8 cellular contexts compared by ENCODE assay signal in the genomic region with DNA sequence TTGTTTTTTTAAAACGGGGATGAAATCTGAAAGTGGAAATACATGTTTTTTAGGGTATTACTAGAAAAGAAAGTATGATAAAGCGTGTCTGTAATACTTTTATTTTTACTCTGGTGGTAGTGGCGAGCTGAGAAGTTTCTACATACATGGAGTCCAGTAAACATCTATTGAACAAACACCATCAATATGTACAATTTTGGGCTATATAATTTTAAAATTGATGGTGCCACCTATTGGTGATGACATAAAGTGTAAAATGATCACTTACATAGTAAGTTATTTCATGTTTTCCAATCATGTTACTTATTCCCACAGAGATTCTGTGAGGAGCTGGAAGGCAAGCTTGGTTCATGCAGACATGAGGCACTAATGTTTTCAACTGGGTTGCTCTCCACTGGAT. TPM values are rescaled to one million over a fixed set of nuclear protein-coding genes. Genes with fewer than 3 reads are reported as not detected.
A peak's percentile ranks its signal among the peaks of the same experiment; 100 is the strongest.
DNase-seq lines count a peak whose midpoint lies in the region; ATAC-seq and TF ChIP-seq lines count a peak whose summit lies in the region.

No MANE protein-coding gene starts in this region.

- peak; percentile 52 for DNase-seq in CD1c-positive myeloid dendritic cell (ENCODE audit: extremely low spot score)
- no peak for DNase-seq in SK-N-MC (ENCODE audit: low read depth, low spot score)
- peak; percentile 39 for DNase-seq in fibroblast of villous mesenchyme (ENCODE audit: low read depth)
- no peak for DNase-seq in spleen
- no peak for DNase-seq in NCI-H2196 treated with DMSO at 0.1 percent for 48 hours (lab: John Stamatoyannopoulos, UW; ENCODE audit: unreplicated experiment)
- DNase-seq in stimulated activated CD4-positive, alpha-beta T cell treated with anti-CD3 and anti-CD28 coated beads, Interleukin-2, amount 100 ng/mL, for 48 hours: no peak
- DNase-seq in activated CD8-positive, alpha-beta memory T cell treated with anti-CD3 and anti-CD28 coated beads, Interleukin-2, amount 50 U/mL, for 48 hours: no peak

- H3K27me3 ChIP-seq in spleen (replicated peaks in 1 of 7): no peaks in the 10 kb centered on the region

- no peak for TF ChIP-seq POLR2A in spleen (IDR thresholded peaks at IDR 0.05)

- H3K36me3 ChIP-seq in SK-N-MC (ENCODE audit: insufficient read depth, low read length) (no peaks in the 10 kb centered on the region), spleen (no peaks in the 10 kb centered on the region)

- H3K9ac ChIP-seq in SK-N-MC (ENCODE audit: insufficient read length): no peak overlapping the region

- TF ChIP-seq CTCF in fibroblast of villous mesenchyme (IDR thresholded peaks at IDR 0.05; ENCODE audit: insufficient read depth, low read depth, low read length): peak; percentile 23
- peak in 9 of 11 experiments; percentile 19 to 50 (median 45) for TF ChIP-seq CTCF in spleen (IDR thresholded peaks at IDR 0.05 in 8 of 11, conservative IDR thresholded peaks at IDR 0.05 in 3 of 11)

- peaks cover 0 to 12% (median 6%) of the 10 kb centered on the region in 6 donors for H3K4me1 ChIP-seq in spleen

- intact Hi-C loops in spleen (cut with DNase I; ENCODE audit: low total_unique reads): loop anchor here (10.0 kb wide), 1 partner anchor 131 kb away; no protein-coding TSS in a partner anchor

- ATAC-seq in GM21786 (IDR thresholded peaks at IDR 0.05; ENCODE audit: unreplicated experiment): peak; percentile 56

- peak overlapping the region; percentile 93 for H3K27ac ChIP-seq in SK-N-MC
- H3K27ac ChIP-seq in spleen: no peak overlapping the region

- H3K4me3 ChIP-seq in SK-N-MC (peak overlapping the region; percentile 75), fibroblast of villous mesenchyme (ENCODE audit: low read depth, low read length) (no peak overlapping the region), spleen (no peak overlapping the region)

- WGBS in spleen, 5 donors: 46 to 52% (median 46%) methylated on average over 3 of the region's 3 CpGs

- H3K9me3 ChIP-seq in SK-N-MC (ENCODE audit: low read depth, low read length): no peaks in the 10 kb centered on the region
- H3K9me3 ChIP-seq in spleen: no peaks in the 10 kb centered on the region

RNA-seq across cellular contexts. Expression of gene NFE2L2, which starts 31.5 kb away (rescaled TPM):
- 48.3 and 78.6 TPM in 2 replicates for total RNA-seq in fibroblast of villous mesenchyme
- total RNA-seq in spleen: 100 to 1,000 TPM in 6 of 7 donors, 10 to 100 TPM in 1; 87.0 to 148 (median 107) TPM
- 10 to 100 TPM; 25.9 to 50.4 (median 27.0) TPM for polyA plus RNA-seq in spleen

Comparison
In these comparisons a context has a peak if more than half of its experiments do, and no peak if none do; other contexts are left out.
1. DNase-seq: peak in CD1c-positive myeloid dendritic cell (single experiment) and fibroblast of villous mesenchyme (single experiment); none in SK-N-MC (single experiment), spleen (single experiment), NCI-H2196 treated with DMSO at 0.1 percent for 48 hours (single experiment), stimulated activated CD4-positive, alpha-beta T cell treated with anti-CD3 and anti-CD28 coated beads, Interleukin-2, amount 100 ng/mL, for 48 hours (0 of 2) and activated CD8-positive, alpha-beta memory T cell treated with anti-CD3 and anti-CD28 coated beads, Interleukin-2, amount 50 U/mL, for 48 hours (single experiment).